9 cellular contexts compared by ENCODE assay signal in the genomic region with DNA sequence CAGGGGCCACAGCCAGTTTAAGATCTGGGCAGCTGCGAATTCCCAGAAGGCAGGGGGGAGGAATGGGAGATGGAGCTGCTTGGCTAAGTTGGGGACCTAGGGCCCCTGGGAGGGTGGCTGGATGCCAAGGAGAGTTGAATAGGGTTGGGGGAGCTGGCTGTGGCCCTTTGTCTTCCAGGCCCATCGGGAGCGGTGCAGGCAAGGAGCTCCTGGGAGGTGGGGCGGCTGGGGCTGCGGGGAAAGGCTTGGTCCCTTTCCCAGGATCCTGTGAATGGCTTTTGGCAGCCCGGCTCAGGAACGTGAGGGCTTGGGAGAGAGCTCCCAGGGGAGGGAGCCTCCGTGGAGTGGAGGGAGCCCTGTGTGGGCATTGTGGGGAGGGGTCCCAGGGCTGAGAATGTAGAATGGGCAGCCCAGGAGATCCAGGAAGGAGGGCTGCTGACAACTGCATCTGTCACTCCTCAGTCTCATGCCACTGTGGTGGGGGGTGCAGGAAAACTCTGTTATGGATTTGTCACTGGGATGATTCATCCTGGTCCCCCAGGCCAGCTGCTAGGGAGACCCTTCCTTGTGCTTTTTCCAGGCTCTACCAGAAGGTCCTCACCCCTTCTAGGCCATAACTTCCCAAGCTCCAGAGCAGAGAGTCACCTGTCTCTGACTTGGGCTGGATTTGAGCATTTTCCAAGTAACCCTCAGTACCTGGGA. TPM values are rescaled to one million over a fixed set of nuclear protein-coding genes. Genes with fewer than 3 reads are reported as not detected.
DNase-seq lines count a peak whose midpoint lies in the region; ATAC-seq and TF ChIP-seq lines count a peak whose summit lies in the region.
"Had no signal": no experiment of that assay in that cellular context is flagged by ENCODE, and none has a peak within 500 bp of the region (broad histone marks: within the 10 kb centered on the region; RNA-seq: fewer than 3 reads in every experiment).

No MANE protein-coding gene starts in this region.

- H3K9ac ChIP-seq in fibroblast of lung (ENCODE audit: insufficient read depth, low read length) = no peak overlapping the region

- H3K27me3 ChIP-seq in Panc1 (ENCODE audit: control insufficient read depth, insufficient read depth, low read length) (no peaks in the 10 kb centered on the region), fibroblast of lung (ENCODE audit: control insufficient read depth, insufficient read depth, low read length) (peaks cover 14% of the 10 kb centered on the region)

- no peak for TF ChIP-seq CTCF in Panc1 (IDR thresholded peaks at IDR 0.05)
- no peak for TF ChIP-seq CTCF in fibroblast of lung (conservative IDR thresholded peaks at IDR 0.05 in 1 of 2, IDR thresholded peaks at IDR 0.05 in 1 of 2; ENCODE audit: low read depth in 1 of 2, low read length in 2 of 2)

- no TSS peak for BruUV-seq in Panc1 (replicated peaks; lab: Mats Ljungman, UMichigan)

- H3K4me3 ChIP-seq in Panc1 (ENCODE audit: low read depth in 2 of 2, low read length in 2 of 2) (peak overlapping the region; percentile 53 to 59; a peak in 3 of 4 replicates), fibroblast of lung (replicated peaks in 1 of 4; ENCODE audit: control extremely low read depth in 1 of 4, insufficient read depth in 1 of 4, low read depth in 3 of 4, low read length in 4 of 4) (peak overlapping the region; percentile 46 to 69 (median 56))

- in situ Hi-C loops in Panc1 (cut with HindIII; ENCODE audit: low pct_unique_long_range_greater_than_20kb, low sequenced_read_pairs) = no loop called here

- H3K79me2 ChIP-seq in fibroblast of lung (ENCODE audit: control insufficient read depth, insufficient read depth, low read length) = no peaks in the 10 kb centered on the region

- CTCF ChIA-PET in Panc1 (lab: Charles Lee) = no interaction called here

- intact Hi-C loops in Panc1 (cut with micrococcal nuclease; ENCODE audit: unreplicated experiment) = no loop called here

- peaks cover 6% of the 10 kb centered on the region; the same call in 1 of the 2 replicates for H3K4me1 ChIP-seq in Panc1 (ENCODE audit: control insufficient read depth, insufficient read depth, low read length)
- H3K4me1 ChIP-seq in fibroblast of lung (ENCODE audit: control insufficient read depth, extremely low read depth, insufficient read depth, low read length) = peaks cover 3% of the 10 kb centered on the region

- H3K9me3 ChIP-seq in Panc1 (ENCODE audit: control insufficient read depth, insufficient read depth, low read depth, low read length) (no peaks in the 10 kb centered on the region), fibroblast of lung (ENCODE audit: control insufficient read depth, insufficient read depth, low read depth, low read length) (no peaks in the 10 kb centered on the region)

- H3K4me2 ChIP-seq in fibroblast of lung (ENCODE audit: extremely low read depth, insufficient read depth, low read length) = peak overlapping the region; percentile 73

- H2AFZ ChIP-seq in fibroblast of lung (ENCODE audit: low read length) = no peak overlapping the region

- no peak overlapping the region for H3K27ac ChIP-seq in Panc1 (ENCODE audit: low read length)
- H3K27ac ChIP-seq in fibroblast of lung (ENCODE audit: insufficient read depth, low read length) = no peak overlapping the region

- POLR2A ChIA-PET in Panc1 (lab: Charles Lee) = interaction anchor here (0.6 to 1.1 kb wide), 2 partner anchors 54 to 499 kb away, joined by 3 read pairs; partner anchors contain the start of gene CRY2

- H3K36me3 ChIP-seq in Panc1 (ENCODE audit: control insufficient read depth, insufficient read depth, low read length) (no peaks in the 10 kb centered on the region), fibroblast of lung (ENCODE audit: control insufficient read depth, insufficient read depth, low read length) (peaks cover 4% of the 10 kb centered on the region)

- ATAC-seq in Panc1 (no peak), HG02840 (IDR thresholded peaks at IDR 0.05; ENCODE audit: low FRiP score, unreplicated experiment) (no peak)

- DNase-seq in C1 segment of cervical spinal cord (lab: John Stamatoyannopoulos, UW) (peak in 12 of 14 donors; percentile 44 to 86 (median 64)), Panc1 (ENCODE audit: low read depth, low spot score) (no peak), fibroblast of lung (ENCODE audit: low read depth in 2 of 2) (no peak), nucleus accumbens (lab: John Stamatoyannopoulos, UW) (peak in 52 of 56 donors; percentile 29 to 81 (median 63)), NCI-H2196 (lab: John Stamatoyannopoulos, UW; ENCODE audit: unreplicated experiment) (no peak), cerebellar nuclear complex (lab: John Stamatoyannopoulos, UW) (no peak), NCI-H774 (lab: John Stamatoyannopoulos, UW) (no peak)

- H4K20me1 ChIP-seq in fibroblast of lung (ENCODE audit: control insufficient read depth, extremely low read depth, insufficient read depth, low read length) = no peaks in the 10 kb centered on the region

RNA-seq across cellular contexts. Expression of gene FREY1, which starts 6.0 kb away (rescaled TPM):
- total RNA-seq in Panc1 (2021; ENCODE audit: unreplicated experiment) (1.4 TPM), fibroblast of lung (0.77 and 0.83 TPM in 2 replicates)
- not detected for polyA plus RNA-seq in Panc1 (2012; ENCODE audit: insufficient read length)
- 0.11 TPM in 1 of 2 replicates, not detected in the other for polyA plus RNA-seq in fibroblast of lung
- not detected in 2 replicates for polyA plus RNA-seq in fibroblast of lung (2012)
- polyA minus RNA-seq in fibroblast of lung (ENCODE audit: low replicate concordance) = 0.79 TPM in 1 of 2 replicates, not detected in the other

RNA-seq across cellular contexts. Expression of gene MAPK8IP1, which starts 15.6 kb away (rescaled TPM):
- total RNA-seq in Panc1 (2021; ENCODE audit: unreplicated experiment) = 12.7 TPM
- 17.7 TPM for polyA plus RNA-seq in Panc1 (2012; ENCODE audit: insufficient read length)
- 6.6 and 7.4 TPM in 2 replicates for total RNA-seq in fibroblast of lung
- 3.8 and 5.7 TPM in 2 replicates for polyA plus RNA-seq in fibroblast of lung
- 7.5 and 11.3 TPM in 2 replicates for polyA plus RNA-seq in fibroblast of lung (2012)
- polyA minus RNA-seq in fibroblast of lung (ENCODE audit: low replicate concordance) = 13.4 and 17.1 TPM in 2 replicates

RNA-seq across cellular contexts. Expression of gene PEX16, which starts 16.6 kb away (rescaled TPM):
- total RNA-seq in Panc1 (2021; ENCODE audit: unreplicated experiment) (37.5 TPM), fibroblast of lung (31.8 and 44.4 TPM in 2 replicates)
- 56.2 TPM for polyA plus RNA-seq in Panc1 (2012; ENCODE audit: insufficient read length)
- 11.0 and 13.8 TPM in 2 replicates for polyA plus RNA-seq in fibroblast of lung
- polyA plus RNA-seq in fibroblast of lung (2012) = 19.1 and 24.2 TPM in 2 replicates
- 8.2 and 14.8 TPM in 2 replicates for polyA minus RNA-seq in fibroblast of lung (ENCODE audit: low replicate concordance)

RNA-seq across cellular contexts. Expression of gene LARGE2, which starts 21.4 kb away (rescaled TPM):
- total RNA-seq in Panc1 (2021; ENCODE audit: unreplicated experiment) (1.4 TPM), fibroblast of lung (not detected in 2 replicates)
- polyA plus RNA-seq in Panc1 (2012; ENCODE audit: insufficient read length) = 3.7 TPM
- polyA plus RNA-seq in fibroblast of lung = not detected in 2 replicates
- polyA plus RNA-seq in fibroblast of lung (2012) = not detected in 2 replicates
- not detected in 2 replicates for polyA minus RNA-seq in fibroblast of lung (ENCODE audit: low replicate concordance)
- total RNA-seq: LHCN-M2 had no signal

RNA-seq across cellular contexts. Expression of gene CRY2, which starts 53.8 kb away (rescaled TPM):
- 14.6 TPM for total RNA-seq in Panc1 (2021; ENCODE audit: unreplicated experiment)
- 7.2 TPM for polyA plus RNA-seq in Panc1 (2012; ENCODE audit: insufficient read length)
- total RNA-seq in fibroblast of lung = 17.5 and 21.5 TPM in 2 replicates
- 8.3 and 8.4 TPM in 2 replicates for polyA plus RNA-seq in fibroblast of lung
- 7.2 and 8.0 TPM in 2 replicates for polyA plus RNA-seq in fibroblast of lung (2012)
- polyA minus RNA-seq in fibroblast of lung (ENCODE audit: low replicate concordance) = 28.6 and 32.7 TPM in 2 replicates

Comparison
In these comparisons a context has a peak if more than half of its experiments do, and no peak if none do; other contexts are left out.
1. DNase-seq: peak in C1 segment of cervical spinal cord (12 of 14) and nucleus accumbens (52 of 56); none in Panc1 (single experiment), fibroblast of lung (0 of 2), NCI-H2196 (single experiment), cerebellar nuclear complex (0 of 2) and NCI-H774 (single experiment).